1 cellular context compared by ENCODE assay signal in genomic region chr19:35657904-35658700, GRCh38.
TF ChIP-seq lines count a peak whose summit lies in the region.

No MANE protein-coding gene starts in this region.

TF ChIP-seq in HCT116, 20 proteins besides CTCF, POLR2A, EP300 and RAD21 (continued from another document):
- TF ChIP-seq REST (IDR thresholded peaks at IDR 0.05; ENCODE audit: low read depth) (no peak), ATF3 (IDR thresholded peaks at IDR 0.05) (no peak), EZH2phosphoT487 (IDR thresholded peaks at IDR 0.05; ENCODE audit: borderline replicate concordance) (no peak), MAX (IDR thresholded peaks at IDR 0.05) (no peak)
TF ChIP-seq in HCT116: peak in this region for 0.
